ENCODE assay signal across 10 cellular contexts in the genomic region with DNA sequence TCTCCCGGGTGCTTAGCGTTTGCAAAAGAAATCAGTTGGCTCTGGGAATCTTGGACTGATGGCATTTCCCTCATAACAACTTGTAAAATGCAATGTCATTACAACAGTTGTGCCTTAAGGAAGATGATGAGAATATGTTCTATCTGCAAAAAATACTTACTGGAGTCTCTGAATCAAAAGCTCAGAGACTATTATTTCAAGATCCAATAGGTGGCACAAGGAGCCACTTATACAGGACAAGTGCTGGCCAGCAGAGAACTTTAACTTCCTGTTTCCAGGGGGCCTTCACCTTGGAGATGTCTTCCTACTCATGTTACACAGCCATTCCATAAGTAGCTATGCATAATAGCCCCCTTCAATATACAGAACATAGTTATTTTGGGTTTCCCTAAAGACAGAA. TPM values are rescaled to one million over a fixed set of nuclear protein-coding genes. Genes with fewer than 3 reads are reported as not detected.
A peak's percentile ranks its signal among the peaks of the same experiment; 100 is the strongest.
DNase-seq lines count a peak whose midpoint lies in the region; ATAC-seq, FAIRE-seq and TF ChIP-seq lines count a peak whose summit lies in the region.
"Had no signal": no experiment of that assay in that cellular context is flagged by ENCODE, and none has a peak within 500 bp of the region (broad histone marks: within the 10 kb centered on the region; RNA-seq: fewer than 3 reads in every experiment).

No MANE protein-coding gene starts in this region.

- no peaks in the 10 kb centered on the region for H3K9me2 ChIP-seq in DOHH2 (replicated peaks; ENCODE audit: control insufficient read depth, low read length)
- no peaks in the 10 kb centered on the region for H3K9me2 ChIP-seq in HCT116 (ENCODE audit: insufficient read depth)

- H3K4me3 ChIP-seq in DOHH2 (ENCODE audit: low read length) (no peak overlapping the region), HCT116 (replicated peaks in 1 of 2; ENCODE audit: low read depth in 1 of 2, low read length in 2 of 2) (no peak overlapping the region), fibroblast of pulmonary artery (replicated peaks; ENCODE audit: low read depth, low read length) (no peak overlapping the region), SJCRH30 (no peak overlapping the region), sigmoid colon (no peak overlapping the region)
- H3K4me3 ChIP-seq: spleen had no signal

- FAIRE-seq in GM12892 (lab: Jason Lieb, UNC), result no peak

- H2AFZ ChIP-seq in HCT116 (ENCODE audit: low read depth, low read length, poor library complexity, severe bottlenecking), result no peak overlapping the region

- CTCF ChIA-PET in HCT116 (lab: Charles Lee), result no interaction called here

- no peak for TF ChIP-seq EP300 in sigmoid colon (IDR thresholded peaks at IDR 0.05)

- H3K36me3 ChIP-seq in DOHH2 (ENCODE audit: control insufficient read depth, low read length) (no peaks in the 10 kb centered on the region), HCT116 (ENCODE audit: control insufficient read depth in 1 of 2, insufficient read depth in 2 of 2, low read length in 2 of 2) (no peaks in the 10 kb centered on the region), SJCRH30 (no peaks in the 10 kb centered on the region), sigmoid colon (no peaks in the 10 kb centered on the region)
- H3K36me3 ChIP-seq: spleen had no signal

- H3K27ac ChIP-seq in DOHH2 (ENCODE audit: low read depth, low read length), result no peak overlapping the region
- no peak overlapping the region for H3K27ac ChIP-seq in HCT116 (ENCODE audit: low read depth, low read length)
- no peak overlapping the region for H3K27ac ChIP-seq in SJCRH30
- H3K27ac ChIP-seq in sigmoid colon, result no peak overlapping the region
- H3K27ac ChIP-seq: spleen had no signal

- 0 out of 2 replicates have a peak, but pooled peaks have one; percentile 15 for TF ChIP-seq RAD21 in HCT116 (IDR thresholded peaks at IDR 0.05; ENCODE audit: low read depth)

- WGBS in sigmoid colon, 2 donors, result 91 to 93% methylated on average over 2 of the region's 2 CpGs

- H3F3A ChIP-seq in DOHH2 (ENCODE audit: control insufficient read depth, insufficient read depth), result no peaks in the 10 kb centered on the region; the same call in 1 of the 2 replicates

- RAD21 ChIA-PET in HCT116 (lab: Charles Lee; ENCODE audit: low non-redundant PET in 1 of 2, low total read pairs in 2 of 2, uncharacterized antibody in 2 of 2, unreplicated experiment in 2 of 2), result no interaction called here

- peak; percentile 54; the same call in 1 of the 2 replicates for ATAC-seq in HCT116
- ATAC-seq in left colon, result no peak

- no TSS peak for BruUV-seq in HCT116 (replicated peaks; lab: Mats Ljungman, UMichigan)

- intact Hi-C loops in HCT116 (cut with micrococcal nuclease) (no loop called here), sigmoid colon (cut with DNase I) (no loop called here), left colon (cut with DNase I, micrococcal nuclease) (no loop called here)

- TF ChIP-seq CTCF in DOHH2 (IDR thresholded peaks at IDR 0.05; ENCODE audit: low read depth, low read length, poor library complexity, severe bottlenecking) (peak; percentile 57), HCT116 (IDR thresholded peaks at IDR 0.05 in 2 of 3, conservative IDR thresholded peaks at IDR 0.05 in 1 of 3; ENCODE audit: borderline replicate concordance in 1 of 3, insufficient read depth in 1 of 3, low read depth in 2 of 3, low read length in 2 of 3) (no peak), fibroblast of pulmonary artery (IDR thresholded peaks at IDR 0.05; ENCODE audit: low read length, missing control alignments) (peak; percentile 8), sigmoid colon (IDR thresholded peaks at IDR 0.05) (no peak)

- H4K20me1 ChIP-seq in DOHH2 (ENCODE audit: control insufficient read depth, insufficient read depth, low read depth, low read length) (no peaks in the 10 kb centered on the region), HCT116 (ENCODE audit: insufficient read depth) (no peaks in the 10 kb centered on the region)

- no peak overlapping the region for H3K9ac ChIP-seq in HCT116 (ENCODE audit: low read length)

- DNase-seq in HCT116 (ENCODE audit: low read depth, low spot score) (no peak), RPMI7951 (ENCODE audit: low read depth) (peak; percentile 44), fibroblast of pulmonary artery (ENCODE audit: low read depth) (peak; percentile 35), SJCRH30 (no peak), GM12892 (ENCODE audit: insufficient read length) (no peak), sigmoid colon (no peak), left colon (no peak)
- DNase-seq: activated CD4-positive, alpha-beta T cell treated with anti-CD3 and anti-CD28 coated beads for 48 hours; spleen had no signal

- H3K27me3 ChIP-seq in DOHH2 (ENCODE audit: control insufficient read depth, low read length), result no peaks in the 10 kb centered on the region
- no peaks in the 10 kb centered on the region for H3K27me3 ChIP-seq in HCT116 (ENCODE audit: insufficient read depth, low read length)
- H3K27me3 ChIP-seq in SJCRH30, result no peaks in the 10 kb centered on the region
- H3K27me3 ChIP-seq in sigmoid colon, result no peaks in the 10 kb centered on the region
- H3K27me3 ChIP-seq: spleen had no signal

- H3K4me1 ChIP-seq in DOHH2 (ENCODE audit: control insufficient read depth, low read length), result peaks cover 40% of the 10 kb centered on the region
- no peaks in the 10 kb centered on the region for H3K4me1 ChIP-seq in HCT116 (ENCODE audit: control insufficient read depth in 1 of 2, insufficient read depth in 2 of 2, low read length in 2 of 2)
- no peaks in the 10 kb centered on the region for H3K4me1 ChIP-seq in SJCRH30
- peaks cover 0 to 4% (median 0%) of the 10 kb centered on the region in 4 donors for H3K4me1 ChIP-seq in sigmoid colon

- POLR2A ChIA-PET in HCT116 (lab: Charles Lee), result no interaction called here

- no peaks in the 10 kb centered on the region for H3K9me3 ChIP-seq in DOHH2 (ENCODE audit: control insufficient read depth, insufficient read depth, low read length)
- no peaks in the 10 kb centered on the region for H3K9me3 ChIP-seq in HCT116 (ENCODE audit: control insufficient read depth in 1 of 2, insufficient read depth in 1 of 2, low read depth in 1 of 2, low read length in 2 of 2)
- no peaks in the 10 kb centered on the region; the same call in 1 of the 2 replicates for H3K9me3 ChIP-seq in SJCRH30 (replicated peaks)
- H3K9me3 ChIP-seq in sigmoid colon, result no peaks in the 10 kb centered on the region
- H3K9me3 ChIP-seq: spleen had no signal

- no peak overlapping the region for H3K4me2 ChIP-seq in DOHH2 (ENCODE audit: low read length)
- H3K4me2 ChIP-seq in HCT116 (ENCODE audit: low read length), result no peak overlapping the region

- no peaks in the 10 kb centered on the region for H3K79me2 ChIP-seq in DOHH2 (ENCODE audit: control insufficient read depth, low read length)
- H3K79me2 ChIP-seq in HCT116 (ENCODE audit: insufficient read depth, low read length), result no peaks in the 10 kb centered on the region

- no peak for TF ChIP-seq POLR2A in HCT116 (IDR thresholded peaks at IDR 0.05; ENCODE audit: borderline replicate concordance, extremely low read depth, insufficient read depth, insufficient read length)
- no peak for TF ChIP-seq POLR2A in GM12892 (IDR thresholded peaks at IDR 0.05; ENCODE audit: low read depth, low read length)
- TF ChIP-seq POLR2A in sigmoid colon (IDR thresholded peaks at IDR 0.05), result no peak

TF ChIP-seq in HCT116, 20 proteins besides CTCF, POLR2A, EP300 and RAD21 (continues in another document):
- TF ChIP-seq YY1 (IDR thresholded peaks at IDR 0.05; ENCODE audit: extremely low read depth, insufficient replicate concordance, low read depth, low read length), result no peak
- no peak for TF ChIP-seq ELF1 (IDR thresholded peaks at IDR 0.05; ENCODE audit: borderline replicate concordance, low read depth)
- TF ChIP-seq TCF7L2 (IDR thresholded peaks at IDR 0.05; ENCODE audit: borderline replicate concordance, extremely low read depth, insufficient read depth, insufficient read length), result no peak
- TF ChIP-seq, protein P1, sequence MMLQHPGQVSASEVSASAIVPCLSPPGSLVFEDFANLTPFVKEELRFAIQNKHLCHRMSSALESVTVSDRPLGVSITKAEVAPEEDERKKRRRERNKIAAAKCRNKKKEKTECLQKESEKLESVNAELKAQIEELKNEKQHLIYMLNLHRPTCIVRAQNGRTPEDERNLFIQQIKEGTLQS (IDR thresholded peaks at IDR 0.05), result no peak
- no peak for TF ChIP-seq POLR2AphosphoS5 (IDR thresholded peaks at IDR 0.05; ENCODE audit: low read depth, low read length)
- no peak for TF ChIP-seq EGR1 (IDR thresholded peaks at IDR 0.05; ENCODE audit: low read depth)
- TF ChIP-seq FOSL1 (IDR thresholded peaks at IDR 0.05; ENCODE audit: low read depth), result no peak
- no peak for TF ChIP-seq EZH2phosphoT487 (IDR thresholded peaks at IDR 0.05; ENCODE audit: borderline replicate concordance)
- no peak for TF ChIP-seq SRF (IDR thresholded peaks at IDR 0.05; ENCODE audit: low read depth)
- TF ChIP-seq SP1 (IDR thresholded peaks at IDR 0.05; ENCODE audit: low read depth), result no peak

RNA-seq across cellular contexts. Expression of a gene that starts 8.9 kb away (rescaled TPM):
- total RNA-seq in HCT116 (2021; ENCODE audit: unreplicated experiment) (139 TPM), sigmoid colon (100 to 1,000 TPM in 2 of 4 donors, 10 to 100 TPM in 2; 63.3 to 200 (median 143) TPM), left colon (100 to 1,000 TPM; 173 to 239 TPM)
- 58.0 and 76.4 TPM in 2 replicates for polyA plus RNA-seq in HCT116 (2012)
- 233 and 241 TPM in 2 replicates for total RNA-seq in RPMI7951 (2014; rRNA removed; shearing (Covaris generic))
- 178 and 185 TPM in 2 replicates for total RNA-seq in SJCRH30 (2014; rRNA removed; shearing (Covaris generic))
- 409 TPM for polyA plus RNA-seq in GM12892 (2012; ENCODE audit: missing spikeins)
- 100 to 1,000 TPM; 172 to 417 (median 405) TPM for polyA plus RNA-seq in sigmoid colon

RNA-seq across cellular contexts. Expression of a gene that starts 23.2 kb away (rescaled TPM):
- 19.4 TPM for total RNA-seq in HCT116 (2021; ENCODE audit: unreplicated experiment)
- polyA plus RNA-seq in HCT116 (2012), result 4.1 and 6.9 TPM in 2 replicates
- 42.4 and 52.0 TPM in 2 replicates for total RNA-seq in RPMI7951 (2014; rRNA removed; shearing (Covaris generic))
- total RNA-seq in SJCRH30 (2014; rRNA removed; shearing (Covaris generic)), result 47.2 and 50.4 TPM in 2 replicates
- 73.7 TPM for polyA plus RNA-seq in GM12892 (2012; ENCODE audit: missing spikeins)
- total RNA-seq in sigmoid colon, result 10 to 100 TPM; 21.7 to 30.4 (median 29.8) TPM
- 10 to 100 TPM in 2 of 3 donors, 1 to 10 TPM in 1; 6.5 to 13.6 (median 10.8) TPM for polyA plus RNA-seq in sigmoid colon
- 10 to 100 TPM; 11.3 to 14.2 TPM for total RNA-seq in left colon

RNA-seq across cellular contexts. Expression of a gene that starts 44.6 kb away (rescaled TPM):
- total RNA-seq in HCT116 (2021; ENCODE audit: unreplicated experiment) (7.6 TPM), sigmoid colon (10 to 100 TPM in 1 of 4 donors, 1 to 10 TPM in 3; 7.2 to 11.2 (median 8.4) TPM), left colon (10 to 100 TPM; 28.1 to 30.6 TPM)
- polyA plus RNA-seq in HCT116 (2012), result 2.8 and 4.4 TPM in 2 replicates
- 19.6 and 24.8 TPM in 2 replicates for total RNA-seq in RPMI7951 (2014; rRNA removed; shearing (Covaris generic))
- 12.9 and 13.2 TPM in 2 replicates for total RNA-seq in SJCRH30 (2014; rRNA removed; shearing (Covaris generic))
- 28.7 TPM for polyA plus RNA-seq in GM12892 (2012; ENCODE audit: missing spikeins)
- polyA plus RNA-seq in sigmoid colon, result 10 to 100 TPM; 14.9 to 32.4 (median 21.6) TPM

Comparison
In these comparisons a context has a peak if more than half of its experiments do, and no peak if none do; other contexts are left out.
1. CTCF ChIP-seq: peak in DOHH2 (single experiment) and fibroblast of pulmonary artery (single experiment); none in HCT116 (0 of 3) and sigmoid colon (0 of 4).
2. DNase-seq: peak in RPMI7951 (single experiment) and fibroblast of pulmonary artery (single experiment); none in HCT116 (single experiment), SJCRH30 (0 of 2), GM12892 (single experiment), sigmoid colon (single experiment) and left colon (0 of 2).